13 cellular contexts compared by ENCODE assay signal in the genomic region with DNA sequence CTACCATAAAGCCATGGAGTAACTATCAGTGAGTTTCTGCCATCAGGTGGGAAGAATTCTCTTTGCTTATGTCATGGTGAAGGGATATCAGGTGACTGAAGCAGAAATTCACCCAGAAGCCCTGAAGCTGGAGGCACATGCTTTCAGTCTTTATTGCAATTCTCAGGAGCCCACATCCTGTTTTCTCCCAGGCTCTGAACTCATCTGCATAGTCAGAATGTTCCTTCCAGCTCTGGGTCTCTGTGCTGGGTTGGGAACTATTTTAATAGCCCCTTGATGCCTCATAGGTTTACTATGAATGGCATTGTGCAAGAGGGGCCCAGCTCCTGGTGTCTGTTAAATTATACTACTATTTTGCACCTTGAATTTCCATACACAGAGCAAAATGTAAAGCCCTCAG.
DNase-seq lines count a peak whose midpoint lies in the region; ATAC-seq and TF ChIP-seq lines count a peak whose summit lies in the region.
"Had no signal": no experiment of that assay in that cellular context is flagged by ENCODE, and none has a peak within 500 bp of the region (broad histone marks: within the 10 kb centered on the region; RNA-seq: fewer than 3 reads in every experiment).

No MANE protein-coding gene starts in this region.

- no peaks in the 10 kb centered on the region for H3K36me3 ChIP-seq in kidney epithelial cell (ENCODE audit: control insufficient read depth, insufficient read depth, low read length)
- H3K36me3 ChIP-seq: ascending aorta had no signal

- DNase-seq in DMS153 treated with DMSO at 0.1 percent for 48 hours (lab: John Stamatoyannopoulos, UW; ENCODE audit: unreplicated experiment) (peak; percentile 39), amniotic epithelial cell (ENCODE audit: low read depth) (peak; percentile 92), kidney epithelial cell (ENCODE audit: low read depth) (peak; percentile 95), NCI-H82 treated with DMSO at 0.1 percent for 48 hours (lab: John Stamatoyannopoulos, UW; ENCODE audit: unreplicated experiment) (no peak), Right ventricle myocardium inferior (ENCODE audit: missing footprints) (no peak)
- DNase-seq: activated CD8-positive, alpha-beta memory T cell treated with anti-CD3 and anti-CD28 coated beads, Interleukin-2, amount 10 ng/mL, durations not matched to agents 7 days and 5 days; mucosa of descending colon; NCI-H2081; stimulated activated naive CD8-positive, alpha-beta T cell treated with anti-CD3 and anti-CD28 coated beads, Interleukin-15, Interleukin-2, amounts not matched to agents 100 U/mL and 50 U/mL, for 24 hours had no signal

- H3K27me3 ChIP-seq in kidney epithelial cell (ENCODE audit: control insufficient read depth, insufficient read depth, low read length): no peaks in the 10 kb centered on the region
- H3K27me3 ChIP-seq: ascending aorta had no signal

- H3K4me3 ChIP-seq in kidney epithelial cell (ENCODE audit: low read depth, low read length): no peak overlapping the region
- H3K4me3 ChIP-seq: ascending aorta, mucosa of descending colon had no signal

- intact Hi-C loops in Right ventricle myocardium inferior (cut with DNase I): no loop called here

- TF ChIP-seq CTCF in kidney epithelial cell (IDR thresholded peaks at IDR 0.05; ENCODE audit: insufficient read depth, low read length, poor library complexity, severe bottlenecking): no peak

- peak; percentile 47 for ATAC-seq in HG03432 (IDR thresholded peaks at IDR 0.05; ENCODE audit: unreplicated experiment)
- no peak for ATAC-seq in HG03025 (IDR thresholded peaks at IDR 0.05; ENCODE audit: low FRiP score, unreplicated experiment)
- no peak for ATAC-seq in GM18909 (IDR thresholded peaks at IDR 0.05; ENCODE audit: poor library complexity, unreplicated experiment)
- no peak for ATAC-seq in Right ventricle myocardium inferior
- ATAC-seq: mucosa of descending colon had no signal

Comparison
In these comparisons a context has a peak if more than half of its experiments do, and no peak if none do; other contexts are left out.
1. DNase-seq: peak in DMS153 treated with DMSO at 0.1 percent for 48 hours (single experiment), amniotic epithelial cell (single experiment) and kidney epithelial cell (single experiment); none in NCI-H82 treated with DMSO at 0.1 percent for 48 hours (single experiment) and Right ventricle myocardium inferior (single experiment).